19 cellular contexts compared by ENCODE assay signal in the genomic region with DNA sequence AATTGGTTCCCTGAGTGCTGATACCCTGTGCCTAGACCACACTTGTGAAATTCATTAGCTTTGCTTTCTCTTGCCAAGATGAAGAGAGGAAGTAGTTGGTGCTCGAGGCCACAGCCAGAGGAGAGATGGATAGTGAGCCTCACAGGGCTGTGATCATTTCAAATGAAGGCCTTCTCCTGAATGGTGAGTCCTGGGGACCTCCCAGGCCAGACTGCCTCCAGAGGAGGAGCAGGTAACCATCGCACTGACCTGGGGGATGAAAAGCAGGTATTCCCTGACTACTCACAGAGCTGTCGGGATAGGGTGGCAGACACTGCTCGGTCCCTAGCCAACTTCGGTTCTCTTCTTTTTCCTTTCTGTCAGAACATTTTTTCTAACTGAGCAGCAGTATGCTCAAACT.
"Had no signal": no experiment of that assay in that cellular context is flagged by ENCODE, and none has a peak within 500 bp of the region (broad histone marks: within the 10 kb centered on the region; RNA-seq: fewer than 3 reads in every experiment).

No MANE protein-coding gene starts in this region.

- DNase-seq: activated CD4-positive, alpha-beta T cell treated with anti-CD3 and anti-CD28 coated beads, Interleukin-2, amount 50 U/mL, for 1 hour; activated naive CD4-positive, alpha-beta T cell treated with anti-CD3 and anti-CD28 coated beads, Interleukin-2, amount 50 U/mL, for 16 hours; activated T-cell treated with anti-CD3 and anti-CD28 coated beads, Interleukin-2, amount 50 U/mL, for 1 hour; caudate nucleus; colonic mucosa; effector CD8-positive, alpha-beta T cell; foreskin fibroblast; hippocampal formation; left ventricle myocardium superior; nephron progenitor cell; occipital lobe; spleen; uterus had no signal

- H3K27ac Mint-ChIP-seq: activated T-helper 2 cell treated with anti-CD3 and anti-CD28 coated beads, Interferon-gamma antibody, Interleukin-2, Interleukin-4, amounts not matched to agents 10 μg/mL and 5 μg/mL and 100 μg/mL, durations not matched to agents 14 hours and 24 hours and 36 hours; memory B cell; nephron progenitor cell; progenitor cell of endocrine pancreas had no signal

- H3K4me3 Mint-ChIP-seq: memory B cell, nephron progenitor cell had no signal

- H3K9me3 Mint-ChIP-seq: activated T-helper 2 cell treated with anti-CD3 and anti-CD28 coated beads, Interferon-gamma antibody, Interleukin-2, Interleukin-4, amounts not matched to agents 10 μg/mL and 5 μg/mL and 100 μg/mL, durations not matched to agents 14 hours and 24 hours and 36 hours; memory B cell; nephron progenitor cell had no signal

- H3K36me3 Mint-ChIP-seq: memory B cell had no signal

- H3K4me1 ChIP-seq: colonic mucosa had no signal

- H3K36me3 ChIP-seq: adrenal gland, colonic mucosa, spleen, tibial nerve, uterus had no signal

- ATAC-seq: left ventricle myocardium superior, sciatic nerve had no signal

- H3K4me3 ChIP-seq: adrenal gland, colonic mucosa, spleen, tibial nerve, uterus had no signal

- H3K27ac ChIP-seq: adrenal gland, colonic mucosa, spleen, tibial nerve had no signal

- H3K9me3 ChIP-seq: adrenal gland, colonic mucosa, spleen, tibial nerve, uterus had no signal

- H3K27me3 ChIP-seq: adrenal gland, uterus had no signal
